ENCODE assay signal across 8 cellular contexts in the genomic region with DNA sequence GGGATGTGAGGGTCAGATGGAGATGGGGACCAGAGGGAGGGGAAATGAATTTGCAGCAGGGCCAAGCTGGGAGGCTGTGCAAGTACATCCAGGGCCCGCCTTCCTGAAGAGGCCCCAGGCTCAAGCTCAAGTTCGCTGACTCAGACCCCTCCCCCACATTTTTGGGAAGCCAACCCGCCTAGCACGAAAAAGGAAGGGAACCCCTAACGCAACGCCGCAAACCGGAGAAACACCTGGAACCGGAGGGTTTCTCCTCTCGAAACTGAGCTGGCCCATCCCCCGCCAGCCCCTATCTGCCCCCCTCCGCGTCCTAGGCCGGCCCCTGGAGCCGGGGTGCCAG. TPM values are rescaled to one million over a fixed set of nuclear protein-coding genes. Genes with fewer than 3 reads are reported as not detected.
DNase-seq lines count a peak whose midpoint lies in the region; ATAC-seq and TF ChIP-seq lines count a peak whose summit lies in the region.

No MANE protein-coding gene starts in this region.

- intact Hi-C loops in left ventricle myocardium superior (cut with micrococcal nuclease) = no loop called here

- no peaks in the 10 kb centered on the region for H3K79me2 ChIP-seq in hepatocyte

- no peaks in the 10 kb centered on the region for H4K20me1 ChIP-seq in hepatocyte (ENCODE audit: insufficient read depth, poor library complexity, severe bottlenecking)

- 0% methylated on average over 3 of the region's 15 CpGs for whole genome bisulfite sequencing in hepatocyte (ENCODE audit: low lambda C conversion rate, missing lambda C conversion rate)
- 7 to 9% methylated on average over 10 to 14 of the region's 15 CpGs for WGBS in tibial nerve, 2 donors

- H3K9me3 Mint-ChIP-seq in immature natural killer cell = peaks cover 0 to 2% (median 0%) of the 10 kb centered on the region in 6 donors

- H3K4me1 ChIP-seq in cardiac muscle cell (ENCODE audit: low read depth) (no peaks in the 10 kb centered on the region), hepatocyte (ENCODE audit: insufficient read depth) (peaks cover 4% of the 10 kb centered on the region), tibial nerve (peaks cover 0 to 17% (median 5%) of the 10 kb centered on the region in 4 donors)

- H3K9me3 ChIP-seq in cardiac muscle cell (ENCODE audit: low read depth) = no peaks in the 10 kb centered on the region
- no peaks in the 10 kb centered on the region for H3K9me3 ChIP-seq in hepatocyte (ENCODE audit: low read depth)
- no peaks in the 10 kb centered on the region for H3K9me3 ChIP-seq in tibial nerve

- TF ChIP-seq EP300 in tibial nerve (IDR thresholded peaks at IDR 0.05) = no peak

- CTCF ChIA-PET in RWPE1 (lab: Yijun Ruan, JAX) = interaction anchor here (0.6 kb wide), 1 partner anchor 224 kb away, joined by 3 read pairs; no protein-coding TSS in a partner anchor

- H3K36me3 Mint-ChIP-seq in immature natural killer cell = no peaks in the 10 kb centered on the region

- peaks cover 0 to 5% (median 2%) of the 10 kb centered on the region in 3 donors for H3K27me3 Mint-ChIP-seq in immature natural killer cell (ENCODE audit: low read depth in 3 of 3)

- H3K4me3 Mint-ChIP-seq in immature natural killer cell = no peak overlapping the region

- peak overlapping the region; percentile 86 for H2AFZ ChIP-seq in hepatocyte

- no peak for TF ChIP-seq POLR2A in tibial nerve (IDR thresholded peaks at IDR 0.05)

- no peaks in the 10 kb centered on the region for H3K9me2 ChIP-seq in hepatocyte (replicated peaks; ENCODE audit: insufficient read depth)

- H3K27me3 ChIP-seq in cardiac muscle cell = no peaks in the 10 kb centered on the region
- H3K27me3 ChIP-seq in hepatocyte = no peaks in the 10 kb centered on the region
- peaks cover 0 to 22% of the 10 kb centered on the region in 2 donors for H3K27me3 ChIP-seq in tibial nerve

- no peak for ATAC-seq in left ventricle myocardium superior
- ATAC-seq in GM21447 (IDR thresholded peaks at IDR 0.05; ENCODE audit: unreplicated experiment) = no peak
- no peak for ATAC-seq in HG03097 (IDR thresholded peaks at IDR 0.05; ENCODE audit: low FRiP score, unreplicated experiment)

- peak overlapping the region; percentile 100 for H3K4me2 ChIP-seq in hepatocyte

- DNase-seq in cardiac muscle cell (ENCODE audit: low read depth in 1 of 2, low spot score in 1 of 2) = no peak
- DNase-seq in left ventricle myocardium superior = no peak
- DNase-seq in RWPE1 (ENCODE audit: low spot score) = no peak
- no peak for DNase-seq in hepatocyte (ENCODE audit: low spot score)
- no peak for DNase-seq in tibial nerve (ENCODE audit: low spot score in 2 of 2)
- no peak for DNase-seq in immature natural killer cell

- H3K27ac ChIP-seq in cardiac muscle cell = no peak overlapping the region
- peak overlapping the region; percentile 82 for H3K27ac ChIP-seq in RWPE1
- H3K27ac ChIP-seq in hepatocyte = no peak overlapping the region
- H3K27ac ChIP-seq in tibial nerve = no peak overlapping the region

- H3K27ac Mint-ChIP-seq in immature natural killer cell = no peak overlapping the region

- no peak for TF ChIP-seq CTCF in cardiac muscle cell (IDR thresholded peaks at IDR 0.05; ENCODE audit: low read depth, low read length)
- no peak for TF ChIP-seq CTCF in RWPE1 (conservative IDR thresholded peaks at IDR 0.05; ENCODE audit: low read depth)
- TF ChIP-seq CTCF in hepatocyte (IDR thresholded peaks at IDR 0.05; ENCODE audit: poor library complexity) = no peak
- TF ChIP-seq CTCF in tibial nerve (IDR thresholded peaks at IDR 0.05) = no peak

- POLR2A ChIA-PET in RWPE1 (lab: Yijun Ruan, JAX; ENCODE audit: low non-redundant PET) = no interaction called here

- H3K36me3 ChIP-seq in cardiac muscle cell (no peaks in the 10 kb centered on the region), hepatocyte (replicated peaks; ENCODE audit: insufficient read depth, low read depth) (no peaks in the 10 kb centered on the region), tibial nerve (no peaks in the 10 kb centered on the region)

- H3K4me1 Mint-ChIP-seq in immature natural killer cell = peaks cover 0 to 4% of the 10 kb centered on the region in 2 donors

- H3K4me3 ChIP-seq in cardiac muscle cell (peak overlapping the region; percentile 49), hepatocyte (peak overlapping the region; percentile 100), tibial nerve (peak overlapping the region in 3 of 4 donors; percentile 11 to 78 (median 58))

RNA-seq across cellular contexts. Expression of gene AP3B2, which starts 0.6 kb away (rescaled TPM):
- total RNA-seq in cardiac muscle cell (3.0 TPM in 2 replicates), left ventricle myocardium superior (0.84 TPM), hepatocyte (2.3 and 4.5 TPM in 2 replicates), tibial nerve (10 to 100 TPM in 1 of 4 donors, 1 to 10 TPM in 1, under 1 TPM in 2; 0.59 to 14.2 (median 1.1) TPM)
- polyA plus RNA-seq in cardiac muscle cell (1.4 and 4.8 TPM in 2 replicates), hepatocyte (2.9 and 4.1 TPM in 2 replicates), immature natural killer cell (not detected)

Comparison
In these comparisons a context has a peak if more than half of its experiments do, and no peak if none do; other contexts are left out.
1. H3K4me3 ChIP-seq: peak in every context shown above with its lines; median percentile 100 in hepatocyte; 58 in tibial nerve; 49 in cardiac muscle cell.